ENCODE assay signal across 12 cellular contexts in genomic region chr18:57433492-57434176, GRCh38. TPM values are rescaled to one million over a fixed set of nuclear protein-coding genes. Genes with fewer than 3 reads are reported as not detected.
DNase-seq lines count a peak whose midpoint lies in the region; TF ChIP-seq lines count a peak whose summit lies in the region.
"Had no signal": no experiment of that assay in that cellular context is flagged by ENCODE, and none has a peak within 500 bp of the region (broad histone marks: within the 10 kb centered on the region; RNA-seq: fewer than 3 reads in every experiment).

No MANE protein-coding gene starts in this region.

- intact Hi-C loops in left ventricle myocardium inferior (cut with micrococcal nuclease), result no loop called here

- H3K9ac ChIP-seq in iPS-20b (ENCODE audit: low read depth, low read length), result no peak overlapping the region

- H3K9me3 ChIP-seq in left ventricle myocardium inferior (replicated peaks), result peaks cover 4% of the 10 kb centered on the region
- peaks cover 0 to 8% of the 10 kb centered on the region in 2 donors for H3K9me3 ChIP-seq in right atrium auricular region
- H3K9me3 ChIP-seq in iPS-20b (ENCODE audit: insufficient read depth, low read depth, low read length), result no peaks in the 10 kb centered on the region; the same call in 1 of the 2 replicates

- H3K27me3 ChIP-seq in left ventricle myocardium inferior (ENCODE audit: low read depth) (peaks cover 97% of the 10 kb centered on the region), right atrium auricular region (peaks cover 64 to 67% of the 10 kb centered on the region in 2 donors), iPS-20b (ENCODE audit: insufficient read depth, low read length) (peaks cover 93% of the 10 kb centered on the region)

- H3K4me3 ChIP-seq in left ventricle myocardium inferior (peak overlapping the region; percentile 69), right atrium auricular region (peak overlapping the region in 1 of 2 donors; percentile 51), iPS-20b (ENCODE audit: low read length) (peak overlapping the region; percentile 69; the same call in 1 of the 2 replicates)

- H3K4me1 ChIP-seq in left ventricle myocardium inferior (peaks cover 56% of the 10 kb centered on the region), right atrium auricular region (peaks cover 0 to 50% of the 10 kb centered on the region in 2 donors), iPS-20b (ENCODE audit: insufficient read depth, low read length) (peaks cover 46% of the 10 kb centered on the region)

- no peak for TF ChIP-seq CTCF in left ventricle myocardium inferior (IDR thresholded peaks at IDR 0.05; ENCODE audit: borderline replicate concordance)
- TF ChIP-seq CTCF in right atrium auricular region (IDR thresholded peaks at IDR 0.05), result no peak

- no peak for DNase-seq in left ventricle myocardium inferior
- DNase-seq in right atrium auricular region (ENCODE audit: low spot score), result no peak
- DNase-seq in NCI-H748 (lab: John Stamatoyannopoulos, UW; ENCODE audit: unreplicated experiment), result peak; percentile 60
- DNase-seq in NCI-H1694 (lab: John Stamatoyannopoulos, UW), result no peak
- DNase-seq in cerebellum (ENCODE audit: low spot score), result no peak
- DNase-seq in RPMI8226, result no peak
- DNase-seq in NCI-H446 treated with DMSO at 0.1 percent for 48 hours (lab: John Stamatoyannopoulos, UW), result no peak
- DNase-seq: activated naive CD4-positive, alpha-beta T cell; DMS153; kidney glomerular epithelial cell; NCI-H446 had no signal

- H3K36me3 ChIP-seq in left ventricle myocardium inferior, result no peaks in the 10 kb centered on the region
- no peaks in the 10 kb centered on the region for H3K36me3 ChIP-seq in right atrium auricular region
- H3K36me3 ChIP-seq in iPS-20b (ENCODE audit: insufficient read depth, low read depth, low read length), result no peaks in the 10 kb centered on the region

- H3K27ac ChIP-seq in left ventricle myocardium inferior (replicated peaks), result no peak overlapping the region
- no peak overlapping the region for H3K27ac ChIP-seq in right atrium auricular region
- no peak overlapping the region for H3K27ac ChIP-seq in iPS-20b (ENCODE audit: low read length)

RNA-seq across cellular contexts. Expression of gene ONECUT2, which starts 1.5 kb away (rescaled TPM):
- 0.41 TPM for total RNA-seq in left ventricle myocardium inferior
- under 1 TPM; 0.04 TPM for total RNA-seq in right atrium auricular region
- 9.9 TPM for total RNA-seq in cerebellum
